ENCODE assay signal across 23 cellular contexts in the genomic region with DNA sequence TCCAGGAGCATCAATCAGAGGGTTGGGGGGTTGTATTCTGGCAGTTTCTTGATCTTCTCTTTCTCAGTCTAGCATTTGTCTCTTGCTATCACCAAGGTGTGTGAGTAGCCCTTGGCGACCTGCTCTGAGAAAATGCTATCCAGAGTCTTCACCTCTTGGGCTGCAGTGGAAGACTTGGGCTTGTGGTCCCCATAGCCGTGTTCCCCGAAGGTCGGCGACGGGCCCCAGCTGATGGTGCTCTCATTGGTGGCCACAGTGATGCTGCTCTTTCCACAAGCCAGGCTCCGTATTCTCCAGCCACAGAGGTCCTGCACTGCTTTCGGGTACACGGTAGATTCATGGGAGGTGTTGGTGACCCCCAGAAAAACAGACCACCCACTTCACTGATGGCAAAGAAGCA. TPM values are rescaled to one million over a fixed set of nuclear protein-coding genes. Genes with fewer than 3 reads are reported as not detected.
DNase-seq lines count a peak whose midpoint lies in the region; ATAC-seq, FAIRE-seq and TF ChIP-seq lines count a peak whose summit lies in the region.
"Had no signal": no experiment of that assay in that cellular context is flagged by ENCODE, and none has a peak within 500 bp of the region (broad histone marks: within the 10 kb centered on the region; RNA-seq: fewer than 3 reads in every experiment).

No MANE protein-coding gene starts in this region.

- H3K4me2 ChIP-seq in H1 (ENCODE audit: insufficient read depth in 1 of 2, low read depth in 2 of 2, low read length in 2 of 2), result no peak overlapping the region
- H3K4me2 ChIP-seq: A549, BLaER1 had no signal

- H3K9me3 ChIP-seq in H1 (ENCODE audit: insufficient read depth in 2 of 2, low read depth in 1 of 2, low read length in 1 of 2) (no peaks in the 10 kb centered on the region), A673 (ENCODE audit: low read depth, low read length, poor library complexity, severe bottlenecking) (no peaks in the 10 kb centered on the region)
- H3K9me3 ChIP-seq: A549, BE2C, BLaER1, Caco-2 had no signal

- no peaks in the 10 kb centered on the region for H3K36me3 Mint-ChIP-seq in stimulated activated effector memory CD8-positive, alpha-beta T cell treated with anti-CD3 and anti-CD28 coated beads, Interleukin-12 subunit alpha, Interleukin-12 subunit beta, amount 100 ng/mL, for 72 hours
- H3K36me3 Mint-ChIP-seq: CD8-positive, alpha-beta T cell had no signal

- H3K36me3 ChIP-seq in H1 (ENCODE audit: control insufficient read depth in 2 of 4, insufficient read depth in 4 of 4, low read length in 3 of 4) (no peaks in the 10 kb centered on the region), A673 (ENCODE audit: insufficient read depth, low read length, poor library complexity, severe bottlenecking) (no peaks in the 10 kb centered on the region)
- H3K36me3 ChIP-seq: BE2C, BLaER1 had no signal

- no peaks in the 10 kb centered on the region; the same call in 1 of the 2 replicates for H3K23me2 ChIP-seq in H1 (ENCODE audit: low read depth, low read length)

- H3K4me3 ChIP-seq in H1 (ENCODE audit: extremely low read depth in 1 of 4, insufficient read depth in 2 of 4, low read depth in 3 of 4, low read length in 4 of 4), result no peak overlapping the region
- no peak overlapping the region for H3K4me3 ChIP-seq in A673 (ENCODE audit: low read depth, low read length, poor library complexity, severe bottlenecking)
- H3K4me3 ChIP-seq: A549, BLaER1 had no signal

- TF ChIP-seq CTCF in H1 (IDR thresholded peaks at IDR 0.05; ENCODE audit: control extremely low read depth in 1 of 3, insufficient read depth in 1 of 3, low read depth in 1 of 3, low read length in 3 of 3), result no peak
- TF ChIP-seq CTCF in A673 (conservative IDR thresholded peaks at IDR 0.05; ENCODE audit: low read depth, low read length), result no peak

- ATAC-seq in stimulated activated effector memory CD8-positive, alpha-beta T cell treated with anti-CD3 and anti-CD28 coated beads, Interleukin-12 subunit alpha, Interleukin-12 subunit beta, amount 100 ng/mL, for 72 hours, result peak; percentile 6
- no peak for ATAC-seq in GM19324 (IDR thresholded peaks at IDR 0.05; ENCODE audit: low FRiP score, unreplicated experiment)
- ATAC-seq: A549; CD8-positive, alpha-beta T cell had no signal

- no peak overlapping the region for H3K18ac ChIP-seq in H1 (ENCODE audit: extremely low read depth, low read length)

- no peak overlapping the region for H2BK20ac ChIP-seq in H1 (ENCODE audit: low read length)

- WGBS in H1 (ENCODE audit: extremely low coverage in 1 of 2, insufficient coverage in 1 of 2, insufficient read length in 1 of 2, insufficient replicate concordance in 2 of 2, low coverage in 1 of 2, low lambda C conversion rate in 2 of 2, missing lambda C conversion rate in 1 of 2), 2 experiments, result 95% methylated on average over 9 of the region's 9 CpGs; no CpG with 5 or more reads in 1 of the 2 experiments

- intact Hi-C loops in A673 (cut with micrococcal nuclease; ENCODE audit: unreplicated experiment), result no loop called here

- H2BK120ac ChIP-seq in H1 (replicated peaks; ENCODE audit: low read depth, low read length), result no peak overlapping the region

- H3K27ac ChIP-seq in H1 (ENCODE audit: low read depth, low read length) (no peak overlapping the region), A673 (ENCODE audit: low read depth, low read length, poor library complexity, severe bottlenecking) (no peak overlapping the region)
- H3K27ac ChIP-seq: 22Rv1, A549, BLaER1, C4-2B had no signal

- TF ChIP-seq RAD21 in H1 (IDR thresholded peaks at IDR 0.05 in 1 of 2, conservative IDR thresholded peaks at IDR 0.05 in 1 of 2; ENCODE audit: low read depth in 2 of 2, low read length in 2 of 2), result no peak

- POLR2A ChIA-PET in H1 (lab: Charles Lee; ENCODE audit: partially characterized antibody), result no interaction called here
- POLR2A ChIA-PET in A673 (lab: Charles Lee; ENCODE audit: low non-redundant PET), result no interaction called here

- H2BK15ac ChIP-seq in H1 (ENCODE audit: low read length), result no peak overlapping the region

- H2BK12ac ChIP-seq in H1 (ENCODE audit: low read depth, low read length), result no peak overlapping the region

- H3K4me1 ChIP-seq in H1 (replicated peaks in 1 of 4; ENCODE audit: control insufficient read depth in 3 of 4, insufficient read depth in 4 of 4, low read length in 3 of 4) (peaks cover 0 to 4% (median 0%) of the 10 kb centered on the region in 4 experiments; a peak in 2 of 7 replicates), A673 (ENCODE audit: insufficient read depth, low read length, poor library complexity, severe bottlenecking) (no peaks in the 10 kb centered on the region)
- H3K4me1 ChIP-seq: A549, BE2C, BLaER1, Caco-2 had no signal

- no peaks in the 10 kb centered on the region for H3K9me3 Mint-ChIP-seq in stimulated activated effector memory CD8-positive, alpha-beta T cell treated with anti-CD3 and anti-CD28 coated beads, Interleukin-12 subunit alpha, Interleukin-12 subunit beta, amount 100 ng/mL, for 72 hours
- H3K9me3 Mint-ChIP-seq: CD4-positive, alpha-beta T cell; CD8-positive, alpha-beta T cell had no signal

- no peak overlapping the region for H3K23ac ChIP-seq in H1 (ENCODE audit: insufficient read length)

- no peak for DNase-seq in H1 (ENCODE audit: low read depth in 1 of 2, low spot score in 2 of 2)
- peak; percentile 31 for DNase-seq in islet precursor cell
- DNase-seq in stimulated activated effector memory CD8-positive, alpha-beta T cell treated with anti-CD3 and anti-CD28 coated beads, Interleukin-12 subunit alpha, Interleukin-12 subunit beta, amount 100 ng/mL, for 72 hours (ENCODE audit: low spot score in 2 of 2), result no peak
- no peak for DNase-seq in A673 (ENCODE audit: low spot score)
- DNase-seq: ACHN; BE2C; Caco-2; Calu3; CD4-positive, alpha-beta T cell; CD8-positive, alpha-beta T cell; DMS79 treated with DMSO at 0.1 percent for 48 hours; GF-D8 had no signal

- no peak overlapping the region for H3K4ac ChIP-seq in H1 (replicated peaks; ENCODE audit: insufficient read length, low read depth, low read length)

- H3K56ac ChIP-seq in H1 (replicated peaks; ENCODE audit: insufficient read length, low read depth, low read length), result peak overlapping the region; percentile 46

- no peak overlapping the region for H3K9ac ChIP-seq in H1 (replicated peaks in 1 of 4; ENCODE audit: extremely low read depth in 1 of 4, low read depth in 3 of 4, low read length in 3 of 4)
- H3K9ac ChIP-seq: BLaER1 had no signal

- no peak for FAIRE-seq in H1 (lab: Jason Lieb, UNC)
- FAIRE-seq: A549, D721Med, G401.6, GM12891, GM19239 had no signal

- no peaks in the 10 kb centered on the region for H3K79me1 ChIP-seq in H1 (ENCODE audit: low read depth, low read length)

- H2BK5ac ChIP-seq in H1 (ENCODE audit: low read depth, low read length), result no peak overlapping the region

- TF ChIP-seq EP300 in H1 (IDR thresholded peaks at IDR 0.05; ENCODE audit: borderline replicate concordance in 1 of 2, low read depth in 2 of 2, low read length in 2 of 2), result no peak

- no peak overlapping the region for H3K27ac Mint-ChIP-seq in stimulated activated effector memory CD8-positive, alpha-beta T cell treated with anti-CD3 and anti-CD28 coated beads, Interleukin-12 subunit alpha, Interleukin-12 subunit beta, amount 100 ng/mL, for 72 hours
- H3K27ac Mint-ChIP-seq: CD4-positive, alpha-beta T cell; CD8-positive, alpha-beta T cell had no signal

- no peak for TF ChIP-seq POLR2A in H1 (IDR thresholded peaks at IDR 0.05; ENCODE audit: control extremely low read depth in 1 of 2, low read depth in 2 of 2, low read length in 2 of 2)

- no peak overlapping the region for H3K14ac ChIP-seq in H1 (ENCODE audit: insufficient read length)

- H3K4me1 Mint-ChIP-seq in stimulated activated effector memory CD8-positive, alpha-beta T cell treated with anti-CD3 and anti-CD28 coated beads, Interleukin-12 subunit alpha, Interleukin-12 subunit beta, amount 100 ng/mL, for 72 hours, result no peaks in the 10 kb centered on the region

- no peak overlapping the region for H4K91ac ChIP-seq in H1 (replicated peaks; ENCODE audit: insufficient read length, low read length)

- no peak overlapping the region for H4K5ac ChIP-seq in H1 (ENCODE audit: insufficient read length, low read depth, low read length)

- H4K8ac ChIP-seq in H1 (ENCODE audit: extremely low read depth, insufficient read depth, low read length), result no peak overlapping the region

- H2AFZ ChIP-seq in H1 (ENCODE audit: low read length), result no peak overlapping the region

- no TSS peak for BruUV-seq in A673 (replicated peaks; lab: Mats Ljungman, UMichigan)

- H3K4me3 Mint-ChIP-seq in stimulated activated effector memory CD8-positive, alpha-beta T cell treated with anti-CD3 and anti-CD28 coated beads, Interleukin-12 subunit alpha, Interleukin-12 subunit beta, amount 100 ng/mL, for 72 hours, result no peak overlapping the region
- H3K4me3 Mint-ChIP-seq: CD4-positive, alpha-beta T cell; CD8-positive, alpha-beta T cell had no signal

- H3K27me3 ChIP-seq in H1 (replicated peaks in 1 of 4; ENCODE audit: control insufficient read depth in 3 of 4, extremely low read depth in 1 of 4, insufficient read depth in 3 of 4, low read length in 3 of 4), result no peaks in the 10 kb centered on the region
- no peaks in the 10 kb centered on the region for H3K27me3 ChIP-seq in A673 (replicated peaks; ENCODE audit: insufficient read depth, low read depth, low read length, poor library complexity)
- H3K27me3 ChIP-seq: BE2C, BLaER1 had no signal

- CTCF ChIA-PET in H1 (lab: Charles Lee; ENCODE audit: partially characterized antibody) (no interaction called here), A673 (lab: Charles Lee) (no interaction called here)

- no peaks in the 10 kb centered on the region for H4K20me1 ChIP-seq in H1 (replicated peaks in 1 of 2; ENCODE audit: control insufficient read depth in 1 of 2, insufficient read depth in 2 of 2, low read length in 2 of 2)
- H4K20me1 ChIP-seq: BLaER1 had no signal

- H2AK5ac ChIP-seq in H1 (ENCODE audit: low read depth, low read length), result no peak overlapping the region

- no peaks in the 10 kb centered on the region for H3K79me2 ChIP-seq in H1 (ENCODE audit: control insufficient read depth in 1 of 2, insufficient read depth in 2 of 2, low read length in 2 of 2)

TF ChIP-seq in H1, 55 proteins besides CTCF, POLR2A, EP300 and RAD21 (continues in another document):
- no peak for TF ChIP-seq CBX5 (IDR thresholded peaks at IDR 0.05; ENCODE audit: low read depth, low read length)
- TF ChIP-seq TAF1 (IDR thresholded peaks at IDR 0.05; ENCODE audit: low read depth, low read length), result no peak
- TF ChIP-seq EZH2 (IDR thresholded peaks at IDR 0.05; ENCODE audit: low read depth, low read length, severe bottlenecking), result no peak

RNA-seq across cellular contexts. Expression of a gene that starts 25.9 kb away (rescaled TPM):
- total RNA-seq in H1 (2021; fragmentation: NEBNext Ultra II Directional; extraction: Animal tissue kit (Norgen Biotek cat#: 25700)), result 2.5 and 3.9 TPM in 2 replicates
- 0.41 and 0.80 TPM in 2 replicates for polyA plus RNA-seq in H1 (2011; rRNA removed)
- polyA plus RNA-seq in H1 (2011; cell fraction: cytosol; rRNA removed), result 1.1 TPM
- 1.6 TPM for polyA plus RNA-seq in H1 (2011; cell fraction: nucleus; rRNA removed)
- 1.2 to 1.9 TPM (median 1.7 TPM) in 4 replicates for polyA plus RNA-seq in H1 (2012, experiment 1 of 2)
- polyA plus RNA-seq in H1 (2012, experiment 2 of 2), result 0.12 TPM
- polyA plus RNA-seq in H1 (2013, experiment 1 of 2), result 1.6 TPM
- 1.2 TPM for polyA plus RNA-seq in H1 (2013, experiment 2 of 2)
- polyA minus RNA-seq in H1 (2011; rRNA and poly(A)+ RNA removed), result 1.2 and 1.7 TPM in 2 replicates
- 1.0 TPM for polyA minus RNA-seq in H1 (2011; cell fraction: cytosol; rRNA and poly(A)+ RNA removed)
- 1.3 TPM for polyA minus RNA-seq in H1 (2011; cell fraction: nucleus; rRNA and poly(A)+ RNA removed)
- 0.31 and 0.52 TPM in 2 replicates for total RNA-seq in A673 (2021)
- total RNA-seq: A172; Caco-2; CD4-positive, alpha-beta T cell; CD8-positive, alpha-beta T cell had no signal
- polyA plus RNA-seq: A549, AG04450 had no signal
